Comparison of ENCODE assay signal across 16 cellular contexts in genomic region chr7:155448632-155449007, GRCh38. TPM values are rescaled to one million over a fixed set of nuclear protein-coding genes. Genes with fewer than 3 reads are reported as not detected.
DNase-seq lines count a peak whose midpoint lies in the region; ATAC-seq and TF ChIP-seq lines count a peak whose summit lies in the region.
"Had no signal": no experiment of that assay in that cellular context is flagged by ENCODE, and none has a peak within 500 bp of the region (broad histone marks: within the 10 kb centered on the region; RNA-seq: fewer than 3 reads in every experiment).

No MANE protein-coding gene starts in this region.

- peak overlapping the region; percentile 78 for H3K4me3 Mint-ChIP-seq in glutamatergic neuron (ENCODE audit: unreplicated experiment)
- H3K4me3 Mint-ChIP-seq: CD4-positive, alpha-beta T cell; HFFc6 had no signal

- H3K79me1 ChIP-seq in neuronal stem cell (ENCODE audit: low read depth, low read length), result no peaks in the 10 kb centered on the region

- peak overlapping the region; percentile 25 for H2AK5ac ChIP-seq in neuronal stem cell (ENCODE audit: low read depth, low read length)

- H2BK12ac ChIP-seq in neuronal stem cell (ENCODE audit: low read length), result no peak overlapping the region

- no CpG with 5 or more reads among the region's 35 CpGs for WGBS in neuronal stem cell (ENCODE audit: extremely low coverage in 2 of 2, insufficient read length in 2 of 2, insufficient replicate concordance in 1 of 2), 2 donors

- H3K14ac ChIP-seq in neuronal stem cell (ENCODE audit: low read length), result no peak overlapping the region

- no peaks in the 10 kb centered on the region for H3K36me3 Mint-ChIP-seq in glutamatergic neuron (ENCODE audit: unreplicated experiment)

- peaks cover 2 to 9% of the 10 kb centered on the region in 2 donors for H3K9me3 ChIP-seq in neuronal stem cell (replicated peaks in 1 of 2; ENCODE audit: control insufficient read depth in 2 of 2, insufficient read depth in 1 of 2, low read depth in 1 of 2, low read length in 2 of 2)

- no peak overlapping the region for H2BK5ac ChIP-seq in neuronal stem cell (ENCODE audit: low read length)

- no peaks in the 10 kb centered on the region for H3K36me3 ChIP-seq in neuronal stem cell (replicated peaks in 1 of 2; ENCODE audit: control insufficient read depth in 2 of 2, insufficient read depth in 2 of 2, low read length in 2 of 2)

- no peak overlapping the region for H2BK15ac ChIP-seq in neuronal stem cell (ENCODE audit: low read length)

- no peak for ATAC-seq in SK-N-SH treated with all-trans-retinoic acid at 6 μM for 48 hours
- ATAC-seq: sciatic nerve had no signal

- H3K27me3 Mint-ChIP-seq in glutamatergic neuron (ENCODE audit: unreplicated experiment), result peaks cover 40% of the 10 kb centered on the region

- peaks cover 15% of the 10 kb centered on the region for H3K9me3 Mint-ChIP-seq in glutamatergic neuron (ENCODE audit: unreplicated experiment)
- H3K9me3 Mint-ChIP-seq: CD4-positive, alpha-beta T cell; HFFc6 had no signal

- peak overlapping the region; percentile 3 for H3K23ac ChIP-seq in neuronal stem cell (ENCODE audit: low read depth, low read length, poor library complexity)

- no peak overlapping the region for H4K8ac ChIP-seq in neuronal stem cell (ENCODE audit: low read depth, low read length)

- H3K27ac Mint-ChIP-seq in glutamatergic neuron (ENCODE audit: unreplicated experiment), result no peak overlapping the region
- H3K27ac Mint-ChIP-seq: CD4-positive, alpha-beta T cell; HFFc6 had no signal

- no peaks in the 10 kb centered on the region for H3K4me1 Mint-ChIP-seq in glutamatergic neuron (ENCODE audit: low read depth, unreplicated experiment)

- peaks cover 7 to 8% of the 10 kb centered on the region in 2 donors for H3K4me1 ChIP-seq in neuronal stem cell (ENCODE audit: control insufficient read depth in 2 of 2, insufficient read depth in 1 of 2, low read depth in 1 of 2, low read length in 2 of 2)

- H3K9ac ChIP-seq in neuronal stem cell (ENCODE audit: low read depth, low read length, poor library complexity), result no peak overlapping the region

- no peak overlapping the region for H2BK120ac ChIP-seq in neuronal stem cell (ENCODE audit: low read depth, low read length)

- H3K4me3 ChIP-seq in neuronal stem cell (ENCODE audit: low read length in 2 of 2), result peak overlapping the region in 1 of 2 donors; percentile 27
- H3K4me3 ChIP-seq: PC-9 had no signal

- no peak overlapping the region for H4K91ac ChIP-seq in neuronal stem cell (ENCODE audit: low read depth, low read length, poor library complexity)

- TF ChIP-seq CTCF in glutamatergic neuron (IDR thresholded peaks at IDR 0.05; ENCODE audit: partially characterized antibody, unreplicated experiment), result no peak

- H3K4me2 ChIP-seq in neuronal stem cell (ENCODE audit: insufficient read depth, low read length, poor library complexity, severe bottlenecking), result peak overlapping the region; percentile 42
- H3K4me2 ChIP-seq: PC-9 had no signal

- in situ Hi-C loops in G401 (cut with HindIII; ENCODE audit: low sequenced_read_pairs), result no loop called here

- no peak overlapping the region for H3K27ac ChIP-seq in neuronal stem cell (replicated peaks; ENCODE audit: low read length)
- H3K27ac ChIP-seq: coronary artery, PC-9 had no signal

- no peak overlapping the region for H3K4ac ChIP-seq in neuronal stem cell (ENCODE audit: low read length)

- H3K27me3 ChIP-seq in neuronal stem cell (ENCODE audit: control insufficient read depth in 3 of 3, insufficient read depth in 3 of 3, low read depth in 1 of 3, low read length in 3 of 3), result peaks cover 52 to 98% (median 72%) of the 10 kb centered on the region in 3 experiments

- no peak overlapping the region for H3K18ac ChIP-seq in neuronal stem cell (ENCODE audit: low read length)

- DNase-seq in G401 (ENCODE audit: low spot score) (peak; percentile 66), NCI-H1105 treated with DMSO at 0.1 percent for 48 hours (lab: John Stamatoyannopoulos, UW) (peak; percentile 18), glutamatergic neuron (peak; percentile 69), neuronal stem cell (ENCODE audit: low spot score) (peak; percentile 29), kidney glomerular epithelial cell (lab: John Stamatoyannopoulos, UW) (no peak), LoVo (ENCODE audit: low spot score) (no peak)
- DNase-seq: activated CD4-positive, alpha-beta T cell treated with anti-CD3 and anti-CD28 coated beads for 48 hours; CD4-positive, alpha-beta T cell; HFFc6; PC-9; stimulated activated naive CD4-positive, alpha-beta T cell had no signal

- H2AFZ ChIP-seq in neuronal stem cell (ENCODE audit: low read length), result peak overlapping the region; percentile 86
- H2AFZ ChIP-seq: PC-9 had no signal

TF ChIP-seq in SK-N-SH treated with all-trans-retinoic acid at 6 μM for 48 hours, 23 proteins besides CTCF, POLR2A, EP300 and RAD21 (continues in another document):
- TF ChIP-seq, protein P1, sequence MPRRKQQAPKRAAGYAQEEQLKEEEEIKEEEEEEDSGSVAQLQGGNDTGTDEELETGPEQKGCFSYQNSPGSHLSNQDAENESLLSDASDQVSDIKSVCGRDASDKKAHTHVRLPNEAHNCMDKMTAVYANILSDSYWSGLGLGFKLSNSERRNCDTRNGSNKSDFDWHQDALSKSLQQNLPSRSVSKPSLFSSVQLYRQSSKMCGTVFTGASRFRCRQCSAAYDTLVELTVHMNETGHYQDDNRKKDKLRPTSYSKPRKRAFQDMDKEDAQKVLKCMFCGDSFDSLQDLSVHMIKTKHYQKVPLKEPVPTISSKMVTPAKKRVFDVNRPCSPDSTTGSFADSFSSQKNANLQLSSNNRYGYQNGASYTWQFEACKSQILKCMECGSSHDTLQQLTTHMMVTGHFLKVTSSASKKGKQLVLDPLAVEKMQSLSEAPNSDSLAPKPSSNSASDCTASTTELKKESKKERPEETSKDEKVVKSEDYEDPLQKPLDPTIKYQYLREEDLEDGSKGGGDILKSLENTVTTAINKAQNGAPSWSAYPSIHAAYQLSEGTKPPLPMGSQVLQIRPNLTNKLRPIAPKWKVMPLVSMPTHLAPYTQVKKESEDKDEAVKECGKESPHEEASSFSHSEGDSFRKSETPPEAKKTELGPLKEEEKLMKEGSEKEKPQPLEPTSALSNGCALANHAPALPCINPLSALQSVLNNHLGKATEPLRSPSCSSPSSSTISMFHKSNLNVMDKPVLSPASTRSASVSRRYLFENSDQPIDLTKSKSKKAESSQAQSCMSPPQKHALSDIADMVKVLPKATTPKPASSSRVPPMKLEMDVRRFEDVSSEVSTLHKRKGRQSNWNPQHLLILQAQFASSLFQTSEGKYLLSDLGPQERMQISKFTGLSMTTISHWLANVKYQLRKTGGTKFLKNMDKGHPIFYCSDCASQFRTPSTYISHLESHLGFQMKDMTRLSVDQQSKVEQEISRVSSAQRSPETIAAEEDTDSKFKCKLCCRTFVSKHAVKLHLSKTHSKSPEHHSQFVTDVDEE (CRISPR knock-in tag; IDR thresholded peaks at IDR 0.05), result no peak
- no peak for TF ChIP-seq BACH2 (CRISPR knock-in tag; IDR thresholded peaks at IDR 0.05; ENCODE audit: borderline replicate concordance)
- no peak for TF ChIP-seq ZFP30 (CRISPR knock-in tag; IDR thresholded peaks at IDR 0.05)
- no peak for TF ChIP-seq GLIS3 (CRISPR knock-in tag; IDR thresholded peaks at IDR 0.05)
- no peak for TF ChIP-seq CREB5 (CRISPR knock-in tag; IDR thresholded peaks at IDR 0.05; ENCODE audit: low read depth)
- no peak for TF ChIP-seq TCF4 (CRISPR knock-in tag; IDR thresholded peaks at IDR 0.05; ENCODE audit: borderline replicate concordance)
- no peak for TF ChIP-seq ZC3H10 (CRISPR knock-in tag; IDR thresholded peaks at IDR 0.05)
- TF ChIP-seq ESRRG (CRISPR knock-in tag; IDR thresholded peaks at IDR 0.05), result no peak
- TF ChIP-seq ZFP3 (CRISPR knock-in tag; IDR thresholded peaks at IDR 0.05), result no peak
- no peak for TF ChIP-seq RARB (CRISPR knock-in tag; IDR thresholded peaks at IDR 0.05)
- no peak for TF ChIP-seq CSDC2 (CRISPR knock-in tag; IDR thresholded peaks at IDR 0.05)
- TF ChIP-seq ARNTL (CRISPR knock-in tag; IDR thresholded peaks at IDR 0.05; ENCODE audit: borderline replicate concordance, low read depth), result no peak
- no peak for TF ChIP-seq SNAI2 (CRISPR knock-in tag; IDR thresholded peaks at IDR 0.05)
- TF ChIP-seq OSR1 (CRISPR knock-in tag; IDR thresholded peaks at IDR 0.05), result no peak
- TF ChIP-seq, protein P2, sequence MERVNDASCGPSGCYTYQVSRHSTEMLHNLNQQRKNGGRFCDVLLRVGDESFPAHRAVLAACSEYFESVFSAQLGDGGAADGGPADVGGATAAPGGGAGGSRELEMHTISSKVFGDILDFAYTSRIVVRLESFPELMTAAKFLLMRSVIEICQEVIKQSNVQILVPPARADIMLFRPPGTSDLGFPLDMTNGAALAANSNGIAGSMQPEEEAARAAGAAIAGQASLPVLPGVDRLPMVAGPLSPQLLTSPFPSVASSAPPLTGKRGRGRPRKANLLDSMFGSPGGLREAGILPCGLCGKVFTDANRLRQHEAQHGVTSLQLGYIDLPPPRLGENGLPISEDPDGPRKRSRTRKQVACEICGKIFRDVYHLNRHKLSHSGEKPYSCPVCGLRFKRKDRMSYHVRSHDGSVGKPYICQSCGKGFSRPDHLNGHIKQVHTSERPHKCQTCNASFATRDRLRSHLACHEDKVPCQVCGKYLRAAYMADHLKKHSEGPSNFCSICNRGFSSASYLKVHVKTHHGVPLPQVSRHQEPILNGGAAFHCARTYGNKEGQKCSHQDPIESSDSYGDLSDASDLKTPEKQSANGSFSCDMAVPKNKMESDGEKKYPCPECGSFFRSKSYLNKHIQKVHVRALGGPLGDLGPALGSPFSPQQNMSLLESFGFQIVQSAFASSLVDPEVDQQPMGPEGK (CRISPR knock-in tag; IDR thresholded peaks at IDR 0.05; ENCODE audit: borderline replicate concordance), result no peak
- TF ChIP-seq ISL1 (CRISPR knock-in tag; IDR thresholded peaks at IDR 0.05), result no peak
- TF ChIP-seq PPARA (CRISPR knock-in tag; IDR thresholded peaks at IDR 0.05; ENCODE audit: borderline replicate concordance), result no peak
- TF ChIP-seq ZNF565 (CRISPR knock-in tag; conservative IDR thresholded peaks at IDR 0.05; ENCODE audit: low read depth), result no peak

RNA-seq across cellular contexts. Expression of gene EN2, which starts 9.3 kb away (rescaled TPM):
- not detected in 2 replicates for total RNA-seq in G401 (2014; rRNA removed; shearing (Covaris generic))
- total RNA-seq in glutamatergic neuron (ENCODE audit: unreplicated experiment), result 0.20 TPM
- polyA plus RNA-seq in neuronal stem cell (2013, experiment 1 of 2), result not detected
- polyA plus RNA-seq in neuronal stem cell (2013, experiment 2 of 2), result not detected
- total RNA-seq: CD4-positive, alpha-beta T cell; fibroblast of lung; HFFc6; PC-9; sciatic nerve; T-helper 2 cell treated with Interferon-gamma antibody and Interleukin-4, amounts not matched to agents 100 ng/mL and 5 ng/mL, for 36 hours had no signal
- polyA plus RNA-seq: fibroblast of lung had no signal

Comparison
In these comparisons a context has a peak if more than half of its experiments do, and no peak if none do; other contexts are left out.
1. DNase-seq: peak in G401 (single experiment), NCI-H1105 treated with DMSO at 0.1 percent for 48 hours (single experiment), glutamatergic neuron (single experiment) and neuronal stem cell (single experiment); none in kidney glomerular epithelial cell (single experiment) and LoVo (single experiment).